In genomic region chr11:93738647-93739081, GRCh38 we compare ENCODE assay signal across 8 cellular contexts. TPM values are rescaled to one million over a fixed set of nuclear protein-coding genes. Genes with fewer than 3 reads are reported as not detected.
DNase-seq lines count a peak whose midpoint lies in the region; ATAC-seq and TF ChIP-seq lines count a peak whose summit lies in the region.

No MANE protein-coding gene starts in this region.

- peak overlapping the region; percentile 99 for H3K27ac Mint-ChIP-seq in HFFc6
- peak overlapping the region; percentile 100 for H3K27ac Mint-ChIP-seq in activated naive CD8-positive, alpha-beta T cell treated with anti-CD3 and anti-CD28 coated beads, Interleukin-2, amount 50 U/mL, for 24 hours

- peaks cover 58% of the 10 kb centered on the region for H3K4me1 Mint-ChIP-seq in HFFc6 (ENCODE audit: low read depth)
- H3K4me1 Mint-ChIP-seq in activated naive CD8-positive, alpha-beta T cell treated with anti-CD3 and anti-CD28 coated beads, Interleukin-2, amount 50 U/mL, for 24 hours, result peaks cover 76% of the 10 kb centered on the region

- H3K36me3 Mint-ChIP-seq in HFFc6 (ENCODE audit: low read depth), result peaks cover 69% of the 10 kb centered on the region
- peaks cover 85% of the 10 kb centered on the region for H3K36me3 Mint-ChIP-seq in activated naive CD8-positive, alpha-beta T cell treated with anti-CD3 and anti-CD28 coated beads, Interleukin-2, amount 50 U/mL, for 24 hours (ENCODE audit: low read depth)

- DNase-seq in AG09309 (ENCODE audit: low read depth), result no peak
- no peak for DNase-seq in HFFc6
- no peak for DNase-seq in activated naive CD8-positive, alpha-beta T cell treated with anti-CD3 and anti-CD28 coated beads, Interleukin-2, amount 50 U/mL, for 24 hours
- DNase-seq in iris pigment epithelial cell (ENCODE audit: low read depth), result peak; percentile 34
- DNase-seq in NCI-H2171 (lab: John Stamatoyannopoulos, UW), result no peak

- ATAC-seq in activated naive CD8-positive, alpha-beta T cell treated with anti-CD3 and anti-CD28 coated beads, Interleukin-2, amount 50 U/mL, for 24 hours, result no peak
- ATAC-seq in GM19452 (IDR thresholded peaks at IDR 0.05; ENCODE audit: unreplicated experiment) (no peak), HG03571 (IDR thresholded peaks at IDR 0.05; ENCODE audit: unreplicated experiment) (no peak), GM21786 (IDR thresholded peaks at IDR 0.05; ENCODE audit: unreplicated experiment) (no peak)

- peaks cover 13% of the 10 kb centered on the region for H3K27me3 Mint-ChIP-seq in HFFc6 (ENCODE audit: insufficient read depth)
- no peaks in the 10 kb centered on the region for H3K27me3 Mint-ChIP-seq in activated naive CD8-positive, alpha-beta T cell treated with anti-CD3 and anti-CD28 coated beads, Interleukin-2, amount 50 U/mL, for 24 hours

- H3K4me3 Mint-ChIP-seq in HFFc6, result peak overlapping the region; percentile 99
- H3K4me3 Mint-ChIP-seq in activated naive CD8-positive, alpha-beta T cell treated with anti-CD3 and anti-CD28 coated beads, Interleukin-2, amount 50 U/mL, for 24 hours, result peak overlapping the region; percentile 99

- peak overlapping the region; percentile 80 for H3K4me3 ChIP-seq in AG09309 (ENCODE audit: control insufficient read depth, low read depth, low read length)

- H3K9me3 Mint-ChIP-seq in HFFc6, result peaks cover 9% of the 10 kb centered on the region; the same call in 1 of the 2 replicates
- no peaks in the 10 kb centered on the region for H3K9me3 Mint-ChIP-seq in activated naive CD8-positive, alpha-beta T cell treated with anti-CD3 and anti-CD28 coated beads, Interleukin-2, amount 50 U/mL, for 24 hours

- TF ChIP-seq CTCF in AG09309 (IDR thresholded peaks at IDR 0.05; ENCODE audit: control insufficient read depth, insufficient read depth, low read depth, low read length, missing control alignments), result no peak
- no peak for TF ChIP-seq CTCF in HFFc6 (IDR thresholded peaks at IDR 0.05)

RNA-seq across cellular contexts. Expression of gene TAF1D, which starts 2.6 kb away (rescaled TPM):
- total RNA-seq in HFFc6 (2021; fragmentation: NEBNext Ultra II Directional; extraction: Animal tissue kit (Norgen Biotek cat#: 25700)), result 100 to 1,000 TPM in 2 of 6 experiments, 10 to 100 TPM in 4; 89.6 to 112 (median 97.0) TPM

RNA-seq across cellular contexts. Expression of gene C11orf54, which starts 2.8 kb away (rescaled TPM):
- 10 to 100 TPM; 10.1 to 14.4 (median 12.7) TPM for total RNA-seq in HFFc6 (2021; fragmentation: NEBNext Ultra II Directional; extraction: Animal tissue kit (Norgen Biotek cat#: 25700))

RNA-seq across cellular contexts. Expression of gene MED17, which starts 45.4 kb away (rescaled TPM):
- 10 to 100 TPM; 21.6 to 28.1 (median 25.5) TPM for total RNA-seq in HFFc6 (2021; fragmentation: NEBNext Ultra II Directional; extraction: Animal tissue kit (Norgen Biotek cat#: 25700))
